Comparison of ENCODE assay signal across 19 cellular contexts in the genomic region with DNA sequence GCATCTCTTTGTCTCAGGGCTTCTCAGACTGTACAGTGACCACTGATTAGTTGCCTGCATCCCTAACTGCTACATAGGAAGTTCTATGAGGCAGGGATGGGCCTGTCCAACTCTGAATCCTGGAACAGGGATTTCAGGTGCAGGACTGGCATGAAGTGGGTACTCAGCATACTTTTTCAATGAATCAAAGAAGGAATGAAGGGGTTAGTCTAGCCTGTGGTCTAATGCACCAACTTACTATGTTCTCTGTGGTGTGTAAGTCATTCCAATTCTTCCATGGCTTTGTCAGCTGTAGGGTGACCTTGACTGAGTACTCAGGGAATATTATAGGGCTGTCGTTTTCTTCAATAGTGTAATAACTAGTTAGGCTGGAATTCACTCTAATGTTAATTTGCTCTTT. TPM values are rescaled to one million over a fixed set of nuclear protein-coding genes. Genes with fewer than 3 reads are reported as not detected.
DNase-seq lines count a peak whose midpoint lies in the region; ATAC-seq and TF ChIP-seq lines count a peak whose summit lies in the region.
"Had no signal": no experiment of that assay in that cellular context is flagged by ENCODE, and none has a peak within 500 bp of the region (broad histone marks: within the 10 kb centered on the region; RNA-seq: fewer than 3 reads in every experiment).

No MANE protein-coding gene starts in this region.

- POLR2A ChIA-PET in OCI-LY7 (lab: Charles Lee), result no interaction called here

- TF ChIP-seq CTCF in RWPE2 (IDR thresholded peaks at IDR 0.05; ENCODE audit: poor library complexity, severe bottlenecking) (no peak), foreskin keratinocyte (conservative IDR thresholded peaks at IDR 0.05) (no peak), OCI-LY7 (conservative IDR thresholded peaks at IDR 0.05; ENCODE audit: low read length) (no peak)

- H2AFZ ChIP-seq in OCI-LY7 (ENCODE audit: low read length), result no peak overlapping the region

- intact Hi-C loops in OCI-LY7 (cut with micrococcal nuclease; ENCODE audit: unreplicated experiment), result no loop called here

- H3K4me1 ChIP-seq in RWPE2 (ENCODE audit: insufficient read depth, poor library complexity, severe bottlenecking) (no peaks in the 10 kb centered on the region), foreskin keratinocyte (no peaks in the 10 kb centered on the region), OCI-LY7 (ENCODE audit: insufficient read depth, low read length, poor library complexity, severe bottlenecking) (no peaks in the 10 kb centered on the region)
- H3K4me1 ChIP-seq: SJCRH30 had no signal

- no peaks in the 10 kb centered on the region for H3K9me2 ChIP-seq in OCI-LY7 (ENCODE audit: insufficient read depth, low read length)

- peak; percentile 3 for DNase-seq in HT1080 (ENCODE audit: low read depth)
- DNase-seq in RWPE2 (ENCODE audit: low spot score), result no peak
- peak in 1 of 2 donors; percentile 35 for DNase-seq in foreskin keratinocyte
- DNase-seq in renal cortical epithelial cell (ENCODE audit: low read depth), result peak; percentile 6
- no peak for DNase-seq in NCI-H1436 (lab: John Stamatoyannopoulos, UW)
- DNase-seq in AG20443 (ENCODE audit: low spot score), result no peak
- no peak for DNase-seq in activated CD8-positive, alpha-beta memory T cell treated with anti-CD3 and anti-CD28 coated beads, Interleukin-2, amount 50 U/mL, for 48 hours
- no peak for DNase-seq in OCI-LY7 (ENCODE audit: low spot score)
- DNase-seq: Calu3; CD8-positive, alpha-beta memory T cell; DMS153; MG63; NCI-H1417; NCI-H187; NCI-H446 treated with DMSO at 0.1 percent for 48 hours; NCI-H69; SJCRH30 had no signal

- no peak overlapping the region for H3K27ac ChIP-seq in RWPE2 (ENCODE audit: poor library complexity, severe bottlenecking)
- H3K27ac ChIP-seq in foreskin keratinocyte, result no peak overlapping the region
- H3K27ac ChIP-seq in OCI-LY7 (ENCODE audit: low read depth, low read length, poor library complexity, severe bottlenecking), result no peak overlapping the region
- H3K27ac ChIP-seq: C4-2B, SJCRH30 had no signal

- H3K27me3 ChIP-seq in RWPE2 (ENCODE audit: insufficient read depth, poor library complexity, severe bottlenecking) (no peaks in the 10 kb centered on the region), foreskin keratinocyte (peaks cover 25% of the 10 kb centered on the region)
- H3K27me3 ChIP-seq: MG63, SJCRH30 had no signal

- no peaks in the 10 kb centered on the region for H3K9me3 ChIP-seq in RWPE2 (ENCODE audit: severe bottlenecking)
- no peaks in the 10 kb centered on the region for H3K9me3 ChIP-seq in OCI-LY7 (ENCODE audit: low read length)

- no peak overlapping the region for H3K4me3 ChIP-seq in RWPE2 (ENCODE audit: severe bottlenecking)
- H3K4me3 ChIP-seq in OCI-LY7 (ENCODE audit: low read depth, low read length, poor library complexity, severe bottlenecking), result no peak overlapping the region
- H3K4me3 ChIP-seq: MG63, SJCRH30 had no signal

- no peaks in the 10 kb centered on the region for H3K79me2 ChIP-seq in OCI-LY7 (ENCODE audit: insufficient read depth, low read depth, low read length)

- no peak overlapping the region for H3K4me2 ChIP-seq in OCI-LY7 (ENCODE audit: low read length)

- peak; percentile 21; the same call in 1 of the 3 replicates for ATAC-seq in RWPE2 (ENCODE audit: low read depth)
- ATAC-seq in foreskin keratinocyte, result peak; percentile 24

- BruUV-seq in OCI-LY7 (replicated peaks; lab: Mats Ljungman, UMichigan), result no TSS peak

- H3K36me3 ChIP-seq in RWPE2 (ENCODE audit: low read depth) (no peaks in the 10 kb centered on the region), OCI-LY7 (ENCODE audit: insufficient read depth, low read length) (no peaks in the 10 kb centered on the region)
- H3K36me3 ChIP-seq: MG63, SJCRH30 had no signal

- no peaks in the 10 kb centered on the region for H4K20me1 ChIP-seq in OCI-LY7 (ENCODE audit: insufficient read depth, low read length)

- CTCF ChIA-PET in OCI-LY7 (lab: Charles Lee; ENCODE audit: unreplicated experiment), result no interaction called here

RNA-seq across cellular contexts. Expression of a gene that starts 8.3 kb away (rescaled TPM):
- 0.13 and 0.14 TPM in 2 replicates for total RNA-seq in HT1080 (2014; rRNA removed; shearing (Covaris generic))
- polyA plus RNA-seq in HT1080 (2015; cell fraction: cytosol; rRNA removed), result 0.01 and 0.15 TPM in 2 replicates
- 0.17 and 0.28 TPM in 2 replicates for polyA plus RNA-seq in HT1080 (2015; cell fraction: nucleus; rRNA removed)
- total RNA-seq in foreskin keratinocyte (not detected in 2 replicates), renal cortical epithelial cell (0.05 and 0.35 TPM in 2 replicates), OCI-LY7 (2022) (not detected in 2 replicates)
- polyA plus RNA-seq in foreskin keratinocyte, result 0.01 TPM in 1 of 2 replicates, not detected in the other
- total RNA-seq in OCI-LY7 (2014; rRNA removed; shearing (Covaris generic)), result not detected in 2 replicates
- total RNA-seq: Calu3; CD8-positive, alpha-beta memory T cell; G401 had no signal

Comparison
In these comparisons a context has a peak if more than half of its experiments do, and no peak if none do; other contexts are left out.
1. DNase-seq: peak in HT1080 (single experiment) and renal cortical epithelial cell (single experiment); none in RWPE2 (single experiment), NCI-H1436 (single experiment), AG20443 (single experiment), activated CD8-positive, alpha-beta memory T cell treated with anti-CD3 and anti-CD28 coated beads, Interleukin-2, amount 50 U/mL, for 48 hours (single experiment) and OCI-LY7 (single experiment).